Comparison of ENCODE assay signal across 8 cellular contexts in genomic region chr16:22353188-22353919, GRCh38. TPM values are rescaled to one million over a fixed set of nuclear protein-coding genes. Genes with fewer than 3 reads are reported as not detected.
DNase-seq lines count a peak whose midpoint lies in the region; ATAC-seq and TF ChIP-seq lines count a peak whose summit lies in the region.

No MANE protein-coding gene starts in this region.

- H3K36me3 ChIP-seq in NT2/D1 (ENCODE audit: insufficient read depth, insufficient read length, low read length) (peaks cover 44% of the 10 kb centered on the region), WERI-Rb-1 (peaks cover 43% of the 10 kb centered on the region)

- H3K9me3 ChIP-seq in NT2/D1 (ENCODE audit: insufficient read depth, low read length) = no peaks in the 10 kb centered on the region
- no peaks in the 10 kb centered on the region for H3K9me3 ChIP-seq in WERI-Rb-1 (ENCODE audit: severe bottlenecking)

- TF ChIP-seq CTCF in omental fat pad (IDR thresholded peaks at IDR 0.05) = peak in 1 of 3 donors; percentile 7
- no peak for TF ChIP-seq CTCF in WERI-Rb-1 (IDR thresholded peaks at IDR 0.05; ENCODE audit: low read depth, low read length)

- H3K9ac ChIP-seq in NT2/D1 (ENCODE audit: insufficient read length, low read depth) = peak overlapping the region; percentile 14

- H3K4me1 ChIP-seq in NT2/D1 (ENCODE audit: insufficient read depth, insufficient read length) = peaks cover 6% of the 10 kb centered on the region

- no peak overlapping the region for H3K27ac ChIP-seq in WERI-Rb-1

- DNase-seq in GM04503 (ENCODE audit: low read depth) (peak; percentile 85), NT2/D1 (ENCODE audit: low read depth, low spot score) (peak; percentile 62), dermis blood vessel endothelial cell (peak; percentile 50), omental fat pad (ENCODE audit: low spot score) (no peak), WERI-Rb-1 (no peak)

- H3K27me3 ChIP-seq in NT2/D1 (ENCODE audit: insufficient read depth, insufficient read length) (no peaks in the 10 kb centered on the region), WERI-Rb-1 (ENCODE audit: insufficient read depth, low read depth, severe bottlenecking) (no peaks in the 10 kb centered on the region)

- H3K4me3 ChIP-seq in NT2/D1 (ENCODE audit: insufficient read length, low read depth) = no peak overlapping the region
- no peak overlapping the region for H3K4me3 ChIP-seq in WERI-Rb-1 (ENCODE audit: low read depth, low read length)

- ATAC-seq in omental fat pad (ENCODE audit: low FRiP score) (peak; percentile 64), HG02642 (IDR thresholded peaks at IDR 0.05; ENCODE audit: poor library complexity, unreplicated experiment) (no peak), GM18498 (IDR thresholded peaks at IDR 0.05; ENCODE audit: unreplicated experiment) (no peak), GM19035 (IDR thresholded peaks at IDR 0.05; ENCODE audit: unreplicated experiment) (no peak)

RNA-seq across cellular contexts. Expression of gene CDR2, which starts 21.1 kb away (rescaled TPM):
- 39.0 and 42.0 TPM in 2 replicates for total RNA-seq in dermis blood vessel endothelial cell
- 10 to 100 TPM; 20.1 to 26.8 (median 25.3) TPM for total RNA-seq in omental fat pad

RNA-seq across cellular contexts. Expression of gene POLR3E, which starts 56.1 kb away (rescaled TPM):
- total RNA-seq in dermis blood vessel endothelial cell (61.3 and 81.6 TPM in 2 replicates), omental fat pad (10 to 100 TPM; 46.3 to 73.4 (median 54.0) TPM)

Comparison
In these comparisons a context has a peak if more than half of its experiments do, and no peak if none do; other contexts are left out.
1. DNase-seq: peak in GM04503 (single experiment), NT2/D1 (single experiment) and dermis blood vessel endothelial cell (single experiment); none in omental fat pad (single experiment) and WERI-Rb-1 (single experiment).